10 cellular contexts compared by ENCODE assay signal in the genomic region with DNA sequence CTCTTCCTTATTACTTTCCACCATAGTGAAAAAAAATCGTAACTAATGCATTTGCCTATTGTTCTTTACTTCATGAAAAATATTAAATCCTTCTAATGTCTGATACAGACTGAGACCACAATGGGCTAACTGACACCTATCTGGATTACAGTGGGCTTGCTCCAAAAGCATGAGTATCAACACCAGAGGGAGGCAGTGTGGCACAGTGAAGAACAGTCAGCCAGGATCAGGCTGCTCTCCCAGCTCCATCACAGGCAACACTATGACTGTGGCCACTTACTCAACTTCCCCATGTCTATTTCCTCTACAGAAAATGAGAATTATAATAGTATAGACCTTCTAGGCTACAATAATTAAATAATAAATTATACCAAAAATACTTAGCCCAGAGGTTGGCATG.
DNase-seq lines count a peak whose midpoint lies in the region; TF ChIP-seq lines count a peak whose summit lies in the region.
"Had no signal": no experiment of that assay in that cellular context is flagged by ENCODE, and none has a peak within 500 bp of the region (broad histone marks: within the 10 kb centered on the region; RNA-seq: fewer than 3 reads in every experiment).

No MANE protein-coding gene starts in this region.

- H3K9me3 Mint-ChIP-seq in activated CD4-positive, alpha-beta T cell treated with anti-CD3 and anti-CD28 coated beads, Interleukin-2, amount 10 ng/mL, durations not matched to agents 7 days and 5 days, result peaks cover 5% of the 10 kb centered on the region
- no peaks in the 10 kb centered on the region for H3K9me3 Mint-ChIP-seq in chondrocyte (ENCODE audit: low read depth)
- peaks cover 3% of the 10 kb centered on the region for H3K9me3 Mint-ChIP-seq in activated T-helper 1 cell treated with anti-CD3 and anti-CD28 coated beads, Interleukin-12 subunit alpha, Interleukin-12 subunit beta, Interleukin-2, Interleukin-4 antibody, amounts not matched to agents 30 ng/mL and 10 ng/mL and 1 ng/mL, durations not matched to agents 14 hours and 24 hours and 36 hours
- H3K9me3 Mint-ChIP-seq: CD4-positive, CD25-positive, alpha-beta regulatory T cell had no signal

- no peak overlapping the region for H3K4me3 Mint-ChIP-seq in activated CD4-positive, alpha-beta T cell treated with anti-CD3 and anti-CD28 coated beads, Interleukin-2, amount 10 ng/mL, durations not matched to agents 7 days and 5 days
- no peak overlapping the region for H3K4me3 Mint-ChIP-seq in chondrocyte (ENCODE audit: unreplicated experiment)
- H3K4me3 Mint-ChIP-seq in activated T-helper 1 cell treated with anti-CD3 and anti-CD28 coated beads, Interleukin-12 subunit alpha, Interleukin-12 subunit beta, Interleukin-2, Interleukin-4 antibody, amounts not matched to agents 30 ng/mL and 10 ng/mL and 1 ng/mL, durations not matched to agents 14 hours and 24 hours and 36 hours, result no peak overlapping the region
- H3K4me3 Mint-ChIP-seq: CD4-positive, CD25-positive, alpha-beta regulatory T cell had no signal

- DNase-seq in activated CD4-positive, alpha-beta T cell treated with anti-CD3 and anti-CD28 coated beads, Interleukin-2, amount 10 ng/mL, durations not matched to agents 7 days and 5 days, result peak; percentile 9
- no peak for DNase-seq in activated CD4-positive, alpha-beta T cell treated with anti-CD3 and anti-CD28 coated beads, Interleukin-2, amount 50 U/mL, for 1 hour
- DNase-seq in LNCaP clone FGC (ENCODE audit: low read depth), result no peak
- no peak for DNase-seq in chondrocyte (ENCODE audit: low spot score)
- peak; percentile 19 for DNase-seq in renal cortical epithelial cell (ENCODE audit: low read depth)
- no peak for DNase-seq in activated T-helper 1 cell treated with anti-CD3 and anti-CD28 coated beads, Interleukin-12 subunit alpha, Interleukin-12 subunit beta, Interleukin-2, Interleukin-4 antibody, amounts not matched to agents 30 ng/mL and 10 ng/mL and 1 ng/mL, durations not matched to agents 14 hours and 24 hours and 36 hours (ENCODE audit: low spot score)
- no peak for DNase-seq in activated naive CD4-positive, alpha-beta T cell treated with anti-CD3 and anti-CD28 coated beads, Interleukin-2, amount 50 U/mL, for 16 hours
- DNase-seq in AG08395 (ENCODE audit: low spot score), result no peak

- H3K27me3 Mint-ChIP-seq in activated CD4-positive, alpha-beta T cell treated with anti-CD3 and anti-CD28 coated beads, Interleukin-2, amount 10 ng/mL, durations not matched to agents 7 days and 5 days, result no peaks in the 10 kb centered on the region
- no peaks in the 10 kb centered on the region for H3K27me3 Mint-ChIP-seq in chondrocyte (ENCODE audit: low read depth)
- no peaks in the 10 kb centered on the region for H3K27me3 Mint-ChIP-seq in activated T-helper 1 cell treated with anti-CD3 and anti-CD28 coated beads, Interleukin-12 subunit alpha, Interleukin-12 subunit beta, Interleukin-2, Interleukin-4 antibody, amounts not matched to agents 30 ng/mL and 10 ng/mL and 1 ng/mL, durations not matched to agents 14 hours and 24 hours and 36 hours (ENCODE audit: insufficient read depth)
- H3K27me3 Mint-ChIP-seq: CD4-positive, CD25-positive, alpha-beta regulatory T cell had no signal

- no peak overlapping the region for H3K27ac Mint-ChIP-seq in activated CD4-positive, alpha-beta T cell treated with anti-CD3 and anti-CD28 coated beads, Interleukin-2, amount 10 ng/mL, durations not matched to agents 7 days and 5 days
- H3K27ac Mint-ChIP-seq in chondrocyte (ENCODE audit: unreplicated experiment), result no peak overlapping the region
- H3K27ac Mint-ChIP-seq in activated T-helper 1 cell treated with anti-CD3 and anti-CD28 coated beads, Interleukin-12 subunit alpha, Interleukin-12 subunit beta, Interleukin-2, Interleukin-4 antibody, amounts not matched to agents 30 ng/mL and 10 ng/mL and 1 ng/mL, durations not matched to agents 14 hours and 24 hours and 36 hours, result no peak overlapping the region

- POLR2A ChIA-PET in activated CD4-positive, alpha-beta T cell treated with anti-CD3 and anti-CD28 coated beads, Interleukin-2, amount 10 ng/mL, durations not matched to agents 7 days and 5 days (lab: Charles Lee), result no interaction called here

- TF ChIP-seq CTCF in LNCaP clone FGC (IDR thresholded peaks at IDR 0.05; ENCODE audit: control insufficient read depth, extremely low read depth, insufficient read depth), result peak; percentile 20; the same call in 1 of the 2 replicates
- TF ChIP-seq CTCF in chondrocyte (IDR thresholded peaks at IDR 0.05), result peak; percentile 44

- peaks cover 5% of the 10 kb centered on the region for H3K36me3 Mint-ChIP-seq in activated CD4-positive, alpha-beta T cell treated with anti-CD3 and anti-CD28 coated beads, Interleukin-2, amount 10 ng/mL, durations not matched to agents 7 days and 5 days (ENCODE audit: low read depth)
- peaks cover 4% of the 10 kb centered on the region for H3K36me3 Mint-ChIP-seq in chondrocyte (ENCODE audit: low read depth)
- peaks cover 3% of the 10 kb centered on the region for H3K36me3 Mint-ChIP-seq in activated T-helper 1 cell treated with anti-CD3 and anti-CD28 coated beads, Interleukin-12 subunit alpha, Interleukin-12 subunit beta, Interleukin-2, Interleukin-4 antibody, amounts not matched to agents 30 ng/mL and 10 ng/mL and 1 ng/mL, durations not matched to agents 14 hours and 24 hours and 36 hours (ENCODE audit: low read depth)

- no peaks in the 10 kb centered on the region for H3K4me1 Mint-ChIP-seq in activated CD4-positive, alpha-beta T cell treated with anti-CD3 and anti-CD28 coated beads, Interleukin-2, amount 10 ng/mL, durations not matched to agents 7 days and 5 days
- peaks cover 2% of the 10 kb centered on the region for H3K4me1 Mint-ChIP-seq in chondrocyte (ENCODE audit: low read depth)
- H3K4me1 Mint-ChIP-seq in activated T-helper 1 cell treated with anti-CD3 and anti-CD28 coated beads, Interleukin-12 subunit alpha, Interleukin-12 subunit beta, Interleukin-2, Interleukin-4 antibody, amounts not matched to agents 30 ng/mL and 10 ng/mL and 1 ng/mL, durations not matched to agents 14 hours and 24 hours and 36 hours (ENCODE audit: low read depth), result no peaks in the 10 kb centered on the region

- H3K4me3 ChIP-seq in LNCaP clone FGC (ENCODE audit: low read depth, low read length), result no peak overlapping the region
- H3K4me3 ChIP-seq: skin epidermis had no signal

- intact Hi-C loops in activated T-helper 1 cell treated with anti-CD3 and anti-CD28 coated beads, Interleukin-12 subunit alpha, Interleukin-12 subunit beta, Interleukin-2, Interleukin-4 antibody, amounts not matched to agents 30 ng/mL and 10 ng/mL and 1 ng/mL, durations not matched to agents 14 hours and 24 hours and 36 hours (cut with micrococcal nuclease), result no loop called here

- CTCF ChIA-PET in activated CD4-positive, alpha-beta T cell treated with anti-CD3 and anti-CD28 coated beads, Interleukin-2, amount 10 ng/mL, durations not matched to agents 7 days and 5 days (lab: Charles Lee), result no interaction called here

Comparison
In these comparisons a context has a peak if more than half of its experiments do, and no peak if none do; other contexts are left out.
1. DNase-seq: peak in activated CD4-positive, alpha-beta T cell treated with anti-CD3 and anti-CD28 coated beads, Interleukin-2, amount 10 ng/mL, durations not matched to agents 7 days and 5 days (single experiment) and renal cortical epithelial cell (single experiment); none in activated CD4-positive, alpha-beta T cell treated with anti-CD3 and anti-CD28 coated beads, Interleukin-2, amount 50 U/mL, for 1 hour (single experiment), LNCaP clone FGC (single experiment), chondrocyte (single experiment), activated T-helper 1 cell treated with anti-CD3 and anti-CD28 coated beads, Interleukin-12 subunit alpha, Interleukin-12 subunit beta, Interleukin-2, Interleukin-4 antibody, amounts not matched to agents 30 ng/mL and 10 ng/mL and 1 ng/mL, durations not matched to agents 14 hours and 24 hours and 36 hours (single experiment), activated naive CD4-positive, alpha-beta T cell treated with anti-CD3 and anti-CD28 coated beads, Interleukin-2, amount 50 U/mL, for 16 hours (single experiment) and AG08395 (single experiment).